ENCODE assay signal across 2 cellular contexts in the genomic region with DNA sequence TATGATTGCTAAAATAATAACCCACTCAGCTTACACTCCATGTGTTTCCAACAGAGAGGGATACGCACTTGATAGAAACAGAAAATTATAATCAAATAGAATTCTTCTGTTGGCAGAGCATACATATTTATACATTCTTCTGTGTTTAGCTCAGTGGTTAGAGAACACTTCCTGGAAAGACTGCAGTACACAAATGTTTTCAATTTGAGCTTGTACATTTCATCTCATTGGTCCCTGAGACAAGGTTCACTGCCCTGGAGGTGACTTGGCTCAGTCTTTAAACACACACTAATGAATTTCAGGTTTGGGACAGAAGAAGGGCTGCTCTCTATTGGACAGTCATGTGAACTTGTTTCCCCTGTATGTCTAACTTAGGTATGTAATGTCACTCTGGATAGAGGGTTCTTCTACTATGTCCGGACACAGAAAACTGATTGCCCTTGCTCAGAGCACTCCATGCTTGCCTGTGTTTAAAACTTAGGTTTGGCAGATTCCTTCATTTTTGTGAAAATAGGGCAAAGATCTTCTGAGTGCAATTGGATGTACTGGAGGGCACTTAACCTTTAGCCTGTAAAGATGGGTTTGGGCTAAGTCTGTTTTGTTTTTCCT.
TF ChIP-seq lines count a peak whose summit lies in the region.

No MANE protein-coding gene starts in this region.

TF ChIP-seq in liver, 16 proteins besides CTCF, POLR2A, EP300 and RAD21:
- TF ChIP-seq HNF4G (IDR thresholded peaks at IDR 0.05): no peak
- TF ChIP-seq HNF4A (conservative IDR thresholded peaks at IDR 0.05): peak; percentile 38 to 57
- no peak for TF ChIP-seq JUND (IDR thresholded peaks at IDR 0.05)
- peak; percentile 92 to 95 for TF ChIP-seq RXRA (IDR thresholded peaks at IDR 0.05)
- TF ChIP-seq FOXA2 (IDR thresholded peaks at IDR 0.05): no peak
- TF ChIP-seq SP1 (IDR thresholded peaks at IDR 0.05): peak; percentile 61
- TF ChIP-seq YY1 (IDR thresholded peaks at IDR 0.05): no peak
- TF ChIP-seq NR2F2 (IDR thresholded peaks at IDR 0.05): peak; percentile 63
- TF ChIP-seq FOXA1 (IDR thresholded peaks at IDR 0.05): no peak
- TF ChIP-seq, protein P1, sequence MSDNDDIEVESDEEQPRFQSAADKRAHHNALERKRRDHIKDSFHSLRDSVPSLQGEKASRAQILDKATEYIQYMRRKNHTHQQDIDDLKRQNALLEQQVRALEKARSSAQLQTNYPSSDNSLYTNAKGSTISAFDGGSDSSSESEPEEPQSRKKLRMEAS (IDR thresholded peaks at IDR 0.05): no peak
TF ChIP-seq in liver: peak in this region for 4.

TF ChIP-seq in HepG2, 621 proteins besides CTCF, POLR2A, EP300 and RAD21:
- TF ChIP-seq CC2D1A (CRISPR knock-in tag; IDR thresholded peaks at IDR 0.05) (no peak), MYNN (CRISPR knock-in tag; IDR thresholded peaks at IDR 0.05; ENCODE audit: low read depth) (no peak), CAMTA2 (CRISPR knock-in tag; IDR thresholded peaks at IDR 0.05; ENCODE audit: borderline replicate concordance) (no peak), NFRKB (IDR thresholded peaks at IDR 0.05) (no peak), FOSL1 (CRISPR knock-in tag; IDR thresholded peaks at IDR 0.05; ENCODE audit: borderline replicate concordance) (no peak), SAP130 (CRISPR knock-in tag; IDR thresholded peaks at IDR 0.05; ENCODE audit: low read depth) (no peak)
- TF ChIP-seq, protein P2, sequence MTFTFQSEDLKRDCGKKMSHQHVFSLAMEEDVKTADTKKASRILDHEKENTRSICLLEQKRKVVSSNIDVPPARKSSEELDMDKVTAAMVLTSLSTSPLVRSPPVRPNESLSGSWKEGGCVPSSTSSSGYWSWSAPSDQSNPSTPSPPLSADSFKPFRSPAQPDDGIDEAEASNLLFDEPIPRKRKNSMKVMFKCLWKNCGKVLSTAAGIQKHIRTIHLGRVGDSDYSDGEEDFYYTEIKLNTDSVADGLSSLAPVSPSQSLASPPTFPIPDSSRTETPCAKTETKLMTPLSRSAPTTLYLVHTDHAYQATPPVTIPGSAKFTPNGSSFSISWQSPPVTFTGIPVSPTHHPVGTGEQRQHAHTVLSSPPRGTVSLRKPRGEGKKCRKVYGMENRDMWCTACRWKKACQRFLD (CRISPR knock-in tag; IDR thresholded peaks at IDR 0.05; ENCODE audit: borderline replicate concordance): no peak
- TF ChIP-seq, protein P3, sequence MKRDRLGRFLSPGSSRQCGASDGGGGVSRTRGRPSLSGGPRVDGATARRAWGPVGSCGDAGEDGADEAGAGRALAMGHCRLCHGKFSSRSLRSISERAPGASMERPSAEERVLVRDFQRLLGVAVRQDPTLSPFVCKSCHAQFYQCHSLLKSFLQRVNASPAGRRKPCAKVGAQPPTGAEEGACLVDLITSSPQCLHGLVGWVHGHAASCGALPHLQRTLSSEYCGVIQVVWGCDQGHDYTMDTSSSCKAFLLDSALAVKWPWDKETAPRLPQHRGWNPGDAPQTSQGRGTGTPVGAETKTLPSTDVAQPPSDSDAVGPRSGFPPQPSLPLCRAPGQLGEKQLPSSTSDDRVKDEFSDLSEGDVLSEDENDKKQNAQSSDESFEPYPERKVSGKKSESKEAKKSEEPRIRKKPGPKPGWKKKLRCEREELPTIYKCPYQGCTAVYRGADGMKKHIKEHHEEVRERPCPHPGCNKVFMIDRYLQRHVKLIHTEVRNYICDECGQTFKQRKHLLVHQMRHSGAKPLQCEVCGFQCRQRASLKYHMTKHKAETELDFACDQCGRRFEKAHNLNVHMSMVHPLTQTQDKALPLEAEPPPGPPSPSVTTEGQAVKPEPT (CRISPR knock-in tag; IDR thresholded peaks at IDR 0.05; ENCODE audit: low read depth): no peak
